8 cellular contexts compared by ENCODE assay signal in the genomic region with DNA sequence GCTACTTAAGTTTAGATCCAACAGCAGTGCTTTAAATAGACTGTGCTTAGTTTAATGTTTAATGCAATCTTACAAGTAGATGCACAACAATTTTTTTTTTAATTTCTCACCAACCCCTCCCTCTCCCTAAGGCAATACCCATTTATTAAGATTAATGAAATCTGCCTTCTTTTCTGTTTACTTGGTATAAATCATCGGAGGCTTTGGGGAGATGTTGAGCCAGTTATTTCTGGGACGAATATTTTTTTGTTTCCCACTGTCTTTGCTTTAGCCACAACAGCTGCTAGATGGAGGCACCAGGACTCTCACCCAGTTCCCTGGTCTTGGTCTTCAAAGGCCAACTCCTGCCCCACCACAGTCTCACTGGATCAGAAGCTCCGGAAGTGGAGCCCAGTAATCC.
DNase-seq lines count a peak whose midpoint lies in the region; ATAC-seq, FAIRE-seq and TF ChIP-seq lines count a peak whose summit lies in the region.

No MANE protein-coding gene starts in this region.

- H3K9ac ChIP-seq in H1 (replicated peaks in 1 of 4; ENCODE audit: extremely low read depth in 1 of 4, low read depth in 3 of 4, low read length in 3 of 4) (no peak overlapping the region), trophoblast cell (ENCODE audit: low read length) (no peak overlapping the region)

- no peaks in the 10 kb centered on the region for H3K79me2 ChIP-seq in H1 (ENCODE audit: control insufficient read depth in 1 of 2, insufficient read depth in 2 of 2, low read length in 2 of 2)
- H3K79me2 ChIP-seq in trophoblast cell (ENCODE audit: control insufficient read depth, insufficient read depth, low read length, poor library complexity): no peaks in the 10 kb centered on the region

- 84% methylated on average over 3 of the region's 3 CpGs; no CpG with 5 or more reads in 1 of the 2 experiments for WGBS in H1 (ENCODE audit: extremely low coverage in 1 of 2, insufficient coverage in 1 of 2, insufficient read length in 1 of 2, insufficient replicate concordance in 2 of 2, low coverage in 1 of 2, low lambda C conversion rate in 2 of 2, missing lambda C conversion rate in 1 of 2), 2 experiments
- no CpG with 5 or more reads among the region's 3 CpGs for WGBS in trophoblast cell (ENCODE audit: extremely low coverage, insufficient coverage, insufficient read length)

- H3K4me3 Mint-ChIP-seq in CD4-positive, alpha-beta memory T cell: peak overlapping the region; percentile 95 to 98 (median 97)

- H3K14ac ChIP-seq in H1 (ENCODE audit: insufficient read length): no peak overlapping the region
- no peak overlapping the region for H3K14ac ChIP-seq in trophoblast cell (ENCODE audit: low read length)

- H3K27ac Mint-ChIP-seq in CD4-positive, alpha-beta memory T cell: peak overlapping the region; percentile 97 to 99 (median 99)

- no peaks in the 10 kb centered on the region for H3K27me3 ChIP-seq in CD4-positive, alpha-beta memory T cell (ENCODE audit: insufficient read depth, low read length)
- H3K27me3 ChIP-seq in RWPE2 (ENCODE audit: insufficient read depth, poor library complexity, severe bottlenecking) (no peaks in the 10 kb centered on the region), H1 (replicated peaks in 1 of 4; ENCODE audit: control insufficient read depth in 3 of 4, extremely low read depth in 1 of 4, insufficient read depth in 3 of 4, low read length in 3 of 4) (peaks cover 0 to 3% (median 2%) of the 10 kb centered on the region in 4 experiments; a peak in 2 of 7 replicates), trophoblast cell (ENCODE audit: insufficient read depth, low read length) (no peaks in the 10 kb centered on the region)

- H2BK12ac ChIP-seq in H1 (ENCODE audit: low read depth, low read length) (peak overlapping the region; percentile 86; the same call in 1 of the 2 replicates), trophoblast cell (ENCODE audit: low read length) (no peak overlapping the region)

- H4K8ac ChIP-seq in H1 (ENCODE audit: extremely low read depth, insufficient read depth, low read length) (no peak overlapping the region), trophoblast cell (ENCODE audit: low read depth, low read length) (no peak overlapping the region)

- H2BK15ac ChIP-seq in H1 (ENCODE audit: low read length): no peak overlapping the region

- H3K4me1 Mint-ChIP-seq in CD4-positive, alpha-beta memory T cell: peaks cover 16 to 49% (median 30%) of the 10 kb centered on the region in 4 donors

- no peaks in the 10 kb centered on the region for H4K20me1 ChIP-seq in H1 (replicated peaks in 1 of 2; ENCODE audit: control insufficient read depth in 1 of 2, insufficient read depth in 2 of 2, low read length in 2 of 2)

- no peaks in the 10 kb centered on the region for H3K9me3 Mint-ChIP-seq in CD4-positive, alpha-beta memory T cell

- intact Hi-C loops in CD4-positive, alpha-beta memory T cell (cut with micrococcal nuclease): loop anchor here (1.0 to 5.0 kb wide), 7 partner anchors 21 to 956 kb away; partner anchors contain the start of genes CEP83, FGD6, PLXNC1 and VEZT

- TF ChIP-seq CTCF in RWPE2 (IDR thresholded peaks at IDR 0.05; ENCODE audit: poor library complexity, severe bottlenecking) (no peak), H1 (IDR thresholded peaks at IDR 0.05; ENCODE audit: control extremely low read depth in 1 of 3, insufficient read depth in 1 of 3, low read depth in 1 of 3, low read length in 3 of 3) (no peak)

- H3K27me3 Mint-ChIP-seq in CD4-positive, alpha-beta memory T cell: no peaks in the 10 kb centered on the region

- H2AFZ ChIP-seq in H1 (ENCODE audit: low read length) (no peak overlapping the region), trophoblast cell (ENCODE audit: insufficient read depth, low read length, poor library complexity) (no peak overlapping the region)

- no peak for FAIRE-seq in H1 (lab: Jason Lieb, UNC)

- H3K4me2 ChIP-seq in H1 (ENCODE audit: insufficient read depth in 1 of 2, low read depth in 2 of 2, low read length in 2 of 2) (peak overlapping the region in 1 of 2 experiments; percentile 25; a peak in 1 of 4 replicates), trophoblast cell (ENCODE audit: low read length) (no peak overlapping the region)

- peak overlapping the region; percentile 89 for H3K18ac ChIP-seq in H1 (ENCODE audit: extremely low read depth, low read length)
- no peak overlapping the region for H3K18ac ChIP-seq in trophoblast cell (ENCODE audit: low read length)

- H2AK5ac ChIP-seq in H1 (ENCODE audit: low read depth, low read length) (no peak overlapping the region), trophoblast cell (ENCODE audit: low read length) (no peak overlapping the region)

- H2BK5ac ChIP-seq in H1 (ENCODE audit: low read depth, low read length) (peak overlapping the region; percentile 82; the same call in 1 of the 2 replicates), trophoblast cell (ENCODE audit: low read depth, low read length, poor library complexity) (no peak overlapping the region)

- TF ChIP-seq RAD21 in H1 (IDR thresholded peaks at IDR 0.05 in 1 of 2, conservative IDR thresholded peaks at IDR 0.05 in 1 of 2; ENCODE audit: low read depth in 2 of 2, low read length in 2 of 2): no peak

- peak overlapping the region; percentile 74 for H3K27ac ChIP-seq in CD4-positive, alpha-beta memory T cell (ENCODE audit: low read depth, low read length)
- no peak overlapping the region for H3K27ac ChIP-seq in RWPE2 (ENCODE audit: poor library complexity, severe bottlenecking)
- no peak overlapping the region for H3K27ac ChIP-seq in H1 (ENCODE audit: low read depth, low read length)
- no peak overlapping the region for H3K27ac ChIP-seq in trophoblast cell (ENCODE audit: low read depth, low read length)

- ATAC-seq in RWPE2 (ENCODE audit: low read depth): no peak

- H2BK120ac ChIP-seq in H1 (replicated peaks; ENCODE audit: low read depth, low read length) (peak overlapping the region; percentile 92), trophoblast cell (ENCODE audit: insufficient read depth, low read length, poor library complexity) (no peak overlapping the region)

- H3K4ac ChIP-seq in H1 (replicated peaks; ENCODE audit: insufficient read length, low read depth, low read length) (peak overlapping the region; percentile 19), trophoblast cell (ENCODE audit: low read depth, low read length) (no peak overlapping the region)

- H3K4me3 ChIP-seq in CD4-positive, alpha-beta memory T cell (ENCODE audit: low read length in 2 of 2): peak overlapping the region in 1 of 2 donors; percentile 84
- peak overlapping the region; percentile 31 for H3K4me3 ChIP-seq in RWPE2 (ENCODE audit: severe bottlenecking)
- peak overlapping the region in 1 of 4 experiments; percentile 27; a peak in 1 of 8 replicates for H3K4me3 ChIP-seq in H1 (ENCODE audit: extremely low read depth in 1 of 4, insufficient read depth in 2 of 4, low read depth in 3 of 4, low read length in 4 of 4)
- no peak overlapping the region for H3K4me3 ChIP-seq in trophoblast cell (ENCODE audit: low read depth, low read length)

- no peak overlapping the region for H4K12ac ChIP-seq in trophoblast cell (ENCODE audit: low read depth, low read length)

- no peak overlapping the region for H3K56ac ChIP-seq in H1 (replicated peaks; ENCODE audit: insufficient read length, low read depth, low read length)

- H2BK20ac ChIP-seq in H1 (ENCODE audit: low read length): peak overlapping the region; percentile 98; the same call in 1 of the 2 replicates

- no peak for DNase-seq in CD4-positive, alpha-beta memory T cell
- no peak for DNase-seq in RWPE2 (ENCODE audit: low spot score)
- no peak for DNase-seq in H1 (ENCODE audit: low read depth in 1 of 2, low spot score in 2 of 2)
- no peak for DNase-seq in trophoblast cell
- DNase-seq in GDM1 (lab: John Stamatoyannopoulos, UW): no peak
- DNase-seq in stimulated activated CD4-positive, alpha-beta T cell treated with anti-CD3 and anti-CD28 coated beads, Interleukin-2, amount 100 ng/mL, for 24 hours: no peak
- no peak for DNase-seq in NCI-H1694 treated with DMSO at 0.1 percent for 48 hours (lab: John Stamatoyannopoulos, UW)
- DNase-seq in stimulated activated CD4-positive, alpha-beta T cell treated with anti-CD3 and anti-CD28 coated beads, Interleukin-15, amount 100 ng/mL, for 24 hours: no peak

- no peak overlapping the region for H4K5ac ChIP-seq in H1 (ENCODE audit: insufficient read length, low read depth, low read length)

- H3K36me3 ChIP-seq in CD4-positive, alpha-beta memory T cell (ENCODE audit: insufficient read depth, low read length): peaks cover 3% of the 10 kb centered on the region
- no peaks in the 10 kb centered on the region for H3K36me3 ChIP-seq in RWPE2 (ENCODE audit: low read depth)
- H3K36me3 ChIP-seq in H1 (ENCODE audit: control insufficient read depth in 2 of 4, insufficient read depth in 4 of 4, low read length in 3 of 4): no peaks in the 10 kb centered on the region
- H3K36me3 ChIP-seq in trophoblast cell (ENCODE audit: control insufficient read depth in 1 of 2, insufficient read depth in 2 of 2, low read length in 2 of 2): no peaks in the 10 kb centered on the region

- peaks cover 28% of the 10 kb centered on the region for H3K4me1 ChIP-seq in CD4-positive, alpha-beta memory T cell (ENCODE audit: insufficient read depth, low read length)
- H3K4me1 ChIP-seq in RWPE2 (ENCODE audit: insufficient read depth, poor library complexity, severe bottlenecking): peaks cover 6% of the 10 kb centered on the region
- H3K4me1 ChIP-seq in H1 (replicated peaks in 1 of 4; ENCODE audit: control insufficient read depth in 3 of 4, insufficient read depth in 4 of 4, low read length in 3 of 4): peaks cover 20 to 37% (median 29%) of the 10 kb centered on the region in 4 experiments
- peaks cover 13 to 19% of the 10 kb centered on the region in 2 experiments for H3K4me1 ChIP-seq in trophoblast cell (ENCODE audit: control insufficient read depth in 1 of 2, insufficient read depth in 2 of 2, low read length in 2 of 2)

- TF ChIP-seq POLR2A in H1 (IDR thresholded peaks at IDR 0.05; ENCODE audit: control extremely low read depth in 1 of 2, low read depth in 2 of 2, low read length in 2 of 2): no peak

- peak overlapping the region; percentile 84 for H4K91ac ChIP-seq in H1 (replicated peaks; ENCODE audit: insufficient read length, low read length)
- peak overlapping the region; percentile 38 for H4K91ac ChIP-seq in trophoblast cell (ENCODE audit: low read depth, low read length)

- H3K23ac ChIP-seq in H1 (ENCODE audit: insufficient read length): no peak overlapping the region
- H3K23ac ChIP-seq in trophoblast cell (ENCODE audit: low read length): no peak overlapping the region

- CTCF ChIA-PET in CD4-positive, alpha-beta memory T cell (lab: Charles Lee; ENCODE audit: partially characterized antibody): interaction anchor here (1.0 to 2.5 kb wide), 5 partner anchors 54 to 172 kb away, joined by 3 to 10 read pairs (median 6); no protein-coding TSS in a partner anchor
- CTCF ChIA-PET in H1 (lab: Charles Lee; ENCODE audit: partially characterized antibody): interaction anchor here (1.5 to 1.7 kb wide), 3 partner anchors 16 to 24 kb away, joined by 3 to 4 read pairs (median 4); no protein-coding TSS in a partner anchor

- TF ChIP-seq EP300 in H1 (IDR thresholded peaks at IDR 0.05; ENCODE audit: borderline replicate concordance in 1 of 2, low read depth in 2 of 2, low read length in 2 of 2): no peak

- peaks cover 24 to 51% of the 10 kb centered on the region in 2 donors for H3K36me3 Mint-ChIP-seq in CD4-positive, alpha-beta memory T cell

- POLR2A ChIA-PET in CD4-positive, alpha-beta memory T cell (lab: Charles Lee; ENCODE audit: partially characterized antibody): interaction anchor here (1.2 to 3.6 kb wide), 11 partner anchors 9 to 197 kb away, joined by 3 to 35 read pairs (median 8); partner anchors contain the start of genes CEP83 and PLXNC1
- POLR2A ChIA-PET in H1 (lab: Charles Lee; ENCODE audit: partially characterized antibody): interaction anchor here (0.7 to 2.0 kb wide), 3 partner anchors 8 to 23 kb away, joined by 3 to 12 read pairs (median 4); no protein-coding TSS in a partner anchor

- no peaks in the 10 kb centered on the region for H3K9me3 ChIP-seq in CD4-positive, alpha-beta memory T cell (ENCODE audit: control insufficient read depth in 1 of 2, low read length in 2 of 2)
- H3K9me3 ChIP-seq in RWPE2 (ENCODE audit: severe bottlenecking): no peaks in the 10 kb centered on the region
- H3K9me3 ChIP-seq in H1 (ENCODE audit: insufficient read depth in 2 of 2, low read depth in 1 of 2, low read length in 1 of 2): no peaks in the 10 kb centered on the region
- H3K9me3 ChIP-seq in trophoblast cell (ENCODE audit: insufficient read depth, low read depth, low read length): peaks cover 3% of the 10 kb centered on the region

- H3K79me1 ChIP-seq in H1 (ENCODE audit: low read depth, low read length): no peaks in the 10 kb centered on the region
- H3K79me1 ChIP-seq in trophoblast cell (ENCODE audit: low read length): peaks cover 3% of the 10 kb centered on the region

- H3K23me2 ChIP-seq in H1 (ENCODE audit: low read depth, low read length): no peaks in the 10 kb centered on the region; the same call in 1 of the 2 replicates
